ENCODE assay signal across 14 cellular contexts in the genomic region with DNA sequence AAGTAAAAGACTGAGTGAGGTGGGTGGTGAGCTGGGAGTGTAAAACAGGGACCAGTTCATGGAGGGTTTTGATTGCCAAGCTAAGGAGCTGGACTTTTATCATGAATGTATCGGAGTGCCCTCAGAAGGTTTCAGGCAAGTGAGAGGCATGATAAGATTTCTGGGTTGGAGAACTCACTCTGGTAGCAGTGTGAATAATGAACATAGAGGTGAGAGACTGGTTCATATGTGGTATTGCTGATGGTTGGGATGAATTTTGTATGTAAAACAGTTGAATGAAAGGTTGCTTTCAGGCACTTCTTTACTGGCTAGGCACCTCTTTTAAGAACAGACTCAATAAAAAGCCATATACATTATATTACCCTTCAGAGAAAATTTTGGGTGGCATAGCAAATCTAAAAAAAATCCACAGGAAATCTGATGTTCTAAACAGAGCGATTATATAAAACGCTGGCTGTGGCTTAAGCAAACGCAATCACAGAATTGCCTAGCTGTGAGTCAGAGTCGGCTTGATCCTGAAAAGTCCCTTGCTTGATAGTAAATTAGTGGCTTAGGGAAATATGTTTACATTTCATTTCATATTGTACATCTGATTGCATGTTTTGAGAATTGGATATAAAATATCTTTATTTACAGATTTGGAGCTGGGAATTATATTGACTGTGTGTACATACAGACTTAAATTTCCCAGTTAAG.
DNase-seq lines count a peak whose midpoint lies in the region; ATAC-seq and TF ChIP-seq lines count a peak whose summit lies in the region.
"Had no signal": no experiment of that assay in that cellular context is flagged by ENCODE, and none has a peak within 500 bp of the region (broad histone marks: within the 10 kb centered on the region; RNA-seq: fewer than 3 reads in every experiment).

No MANE protein-coding gene starts in this region.

- peaks cover 74% of the 10 kb centered on the region for H3K4me1 ChIP-seq in HAP-1
- H3K4me1 ChIP-seq: body of pancreas had no signal

- no peaks in the 10 kb centered on the region for H3K27me3 ChIP-seq in HAP-1 (ENCODE audit: low read depth)
- H3K27me3 ChIP-seq: body of pancreas had no signal

- H3K9me3 ChIP-seq in HAP-1: no peaks in the 10 kb centered on the region
- H3K9me3 ChIP-seq: body of pancreas had no signal

- peak overlapping the region; percentile 3 for H3K4me3 ChIP-seq in HAP-1
- H3K4me3 ChIP-seq in fibroblast of the aortic adventitia (ENCODE audit: low read depth, low read length): no peak overlapping the region
- H3K4me3 ChIP-seq: body of pancreas, skin epidermis had no signal

- no peaks in the 10 kb centered on the region for H3K36me3 ChIP-seq in HAP-1 (replicated peaks)

- in situ Hi-C loops in HAP-1 (cut with MboI; ENCODE audit: low sequenced_read_pairs): no loop called here

- no peak for TF ChIP-seq CTCF in fibroblast of the aortic adventitia (IDR thresholded peaks at IDR 0.05; ENCODE audit: insufficient read depth, low read length)

- DNase-seq in HAP-1 (ENCODE audit: low spot score in 2 of 2) (no peak), fibroblast of the aortic adventitia (ENCODE audit: low read depth) (peak; percentile 68), superior temporal gyrus (ENCODE audit: extremely low spot score) (peak; percentile 53), D341Med (ENCODE audit: low spot score) (no peak)
- no peak for DNase-seq in activated CD4-positive, alpha-beta T cell treated with anti-CD3 and anti-CD28 coated beads for 1 hour
- DNase-seq: activated CD4-positive, alpha-beta T cell treated with anti-CD3 and anti-CD28 coated beads for 36 hours; activated T-cell treated with anti-CD3 and anti-CD28 coated beads, Interleukin-2, amount 50 U/mL, for 24 hours; body of pancreas; DMS53; left ventricle myocardium superior; T-cell had no signal

- ATAC-seq in SK-N-SH treated with all-trans-retinoic acid at 6 μM for 48 hours: peak; percentile 81
- no peak for ATAC-seq in HG02852 (IDR thresholded peaks at IDR 0.05; ENCODE audit: unreplicated experiment)
- ATAC-seq: activated CD4-positive, alpha-beta T cell treated with anti-CD3 and anti-CD28 coated beads for 36 hours; body of pancreas; left ventricle myocardium superior; T-cell had no signal

TF ChIP-seq in SK-N-SH treated with all-trans-retinoic acid at 6 μM for 48 hours, 23 proteins besides CTCF, POLR2A, EP300 and RAD21:
- TF ChIP-seq ISL1 (CRISPR knock-in tag; IDR thresholded peaks at IDR 0.05): no peak
- TF ChIP-seq, protein P1, sequence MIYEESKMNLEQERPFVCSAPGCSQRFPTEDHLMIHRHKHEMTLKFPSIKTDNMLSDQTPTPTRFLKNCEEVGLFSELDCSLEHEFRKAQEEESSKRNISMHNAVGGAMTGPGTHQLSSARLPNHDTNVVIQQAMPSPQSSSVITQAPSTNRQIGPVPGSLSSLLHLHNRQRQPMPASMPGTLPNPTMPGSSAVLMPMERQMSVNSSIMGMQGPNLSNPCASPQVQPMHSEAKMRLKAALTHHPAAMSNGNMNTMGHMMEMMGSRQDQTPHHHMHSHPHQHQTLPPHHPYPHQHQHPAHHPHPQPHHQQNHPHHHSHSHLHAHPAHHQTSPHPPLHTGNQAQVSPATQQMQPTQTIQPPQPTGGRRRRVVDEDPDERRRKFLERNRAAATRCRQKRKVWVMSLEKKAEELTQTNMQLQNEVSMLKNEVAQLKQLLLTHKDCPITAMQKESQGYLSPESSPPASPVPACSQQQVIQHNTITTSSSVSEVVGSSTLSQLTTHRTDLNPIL (CRISPR knock-in tag; IDR thresholded peaks at IDR 0.05; ENCODE audit: low read depth): no peak
- no peak for TF ChIP-seq RARB (CRISPR knock-in tag; IDR thresholded peaks at IDR 0.05)
- no peak for TF ChIP-seq TCF4 (CRISPR knock-in tag; IDR thresholded peaks at IDR 0.05; ENCODE audit: borderline replicate concordance)
- no peak for TF ChIP-seq ZNF70 (CRISPR knock-in tag; IDR thresholded peaks at IDR 0.05)
- TF ChIP-seq PPARA (CRISPR knock-in tag; IDR thresholded peaks at IDR 0.05; ENCODE audit: borderline replicate concordance): no peak
- no peak for TF ChIP-seq BACH2 (CRISPR knock-in tag; IDR thresholded peaks at IDR 0.05; ENCODE audit: borderline replicate concordance)
- no peak for TF ChIP-seq ZFP30 (CRISPR knock-in tag; IDR thresholded peaks at IDR 0.05)
- TF ChIP-seq POU6F1 (CRISPR knock-in tag; IDR thresholded peaks at IDR 0.05; ENCODE audit: borderline replicate concordance, low read depth): no peak
- no peak for TF ChIP-seq ZFP3 (CRISPR knock-in tag; IDR thresholded peaks at IDR 0.05)
- TF ChIP-seq GLIS3 (CRISPR knock-in tag; IDR thresholded peaks at IDR 0.05): no peak
- TF ChIP-seq, protein P2, sequence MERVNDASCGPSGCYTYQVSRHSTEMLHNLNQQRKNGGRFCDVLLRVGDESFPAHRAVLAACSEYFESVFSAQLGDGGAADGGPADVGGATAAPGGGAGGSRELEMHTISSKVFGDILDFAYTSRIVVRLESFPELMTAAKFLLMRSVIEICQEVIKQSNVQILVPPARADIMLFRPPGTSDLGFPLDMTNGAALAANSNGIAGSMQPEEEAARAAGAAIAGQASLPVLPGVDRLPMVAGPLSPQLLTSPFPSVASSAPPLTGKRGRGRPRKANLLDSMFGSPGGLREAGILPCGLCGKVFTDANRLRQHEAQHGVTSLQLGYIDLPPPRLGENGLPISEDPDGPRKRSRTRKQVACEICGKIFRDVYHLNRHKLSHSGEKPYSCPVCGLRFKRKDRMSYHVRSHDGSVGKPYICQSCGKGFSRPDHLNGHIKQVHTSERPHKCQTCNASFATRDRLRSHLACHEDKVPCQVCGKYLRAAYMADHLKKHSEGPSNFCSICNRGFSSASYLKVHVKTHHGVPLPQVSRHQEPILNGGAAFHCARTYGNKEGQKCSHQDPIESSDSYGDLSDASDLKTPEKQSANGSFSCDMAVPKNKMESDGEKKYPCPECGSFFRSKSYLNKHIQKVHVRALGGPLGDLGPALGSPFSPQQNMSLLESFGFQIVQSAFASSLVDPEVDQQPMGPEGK (CRISPR knock-in tag; IDR thresholded peaks at IDR 0.05; ENCODE audit: borderline replicate concordance): no peak
- no peak for TF ChIP-seq ZNF565 (CRISPR knock-in tag; conservative IDR thresholded peaks at IDR 0.05; ENCODE audit: low read depth)
- TF ChIP-seq ARNTL (CRISPR knock-in tag; IDR thresholded peaks at IDR 0.05; ENCODE audit: borderline replicate concordance, low read depth): no peak
TF ChIP-seq in SK-N-SH treated with all-trans-retinoic acid at 6 μM for 48 hours: peak in this region for 0.

Comparison
In these comparisons a context has a peak if more than half of its experiments do, and no peak if none do; other contexts are left out.
1. DNase-seq: peak in fibroblast of the aortic adventitia (single experiment) and superior temporal gyrus (single experiment); none in HAP-1 (0 of 2), activated CD4-positive, alpha-beta T cell treated with anti-CD3 and anti-CD28 coated beads for 1 hour (single experiment) and D341Med (single experiment).